Comparison of ENCODE assay signal across 11 cellular contexts in genomic region chr20:8986631-8987030, GRCh38.
"Had no signal": no experiment of that assay in that cellular context is flagged by ENCODE, and none has a peak within 500 bp of the region (broad histone marks: within the 10 kb centered on the region; RNA-seq: fewer than 3 reads in every experiment).

No MANE protein-coding gene starts in this region.

- H3K4me2 ChIP-seq: GM23338 had no signal

- H2AFZ ChIP-seq: GM23248 had no signal

- H3K4me1 ChIP-seq: HAP-1 had no signal

- H3K9ac ChIP-seq: GM23248 had no signal

- ATAC-seq: GM23338, HCT116 had no signal

- H3K4me3 ChIP-seq: GM23248, GM23338, HAP-1 had no signal

- H3K27ac ChIP-seq: GM23248 had no signal

- H3K36me3 ChIP-seq: HAP-1 had no signal

- DNase-seq: GM23248, GOT3, H7, H9, HCEC 1CT, HFFc6 had no signal

- FAIRE-seq: H1, H54 had no signal

- H3K9me3 ChIP-seq: HAP-1 had no signal
